ENCODE assay signal across 3 cellular contexts in genomic region chr10:59508956-59509355, GRCh38.
"Had no signal": no experiment of that assay in that cellular context is flagged by ENCODE, and none has a peak within 500 bp of the region (broad histone marks: within the 10 kb centered on the region; RNA-seq: fewer than 3 reads in every experiment).

No MANE protein-coding gene starts in this region.

- H3K27ac ChIP-seq: GM23248 had no signal

- DNase-seq: GOT3, H9 had no signal

- H3K4me3 ChIP-seq: GM23248 had no signal
